Comparison of ENCODE assay signal across 1 cellular context in the genomic region with DNA sequence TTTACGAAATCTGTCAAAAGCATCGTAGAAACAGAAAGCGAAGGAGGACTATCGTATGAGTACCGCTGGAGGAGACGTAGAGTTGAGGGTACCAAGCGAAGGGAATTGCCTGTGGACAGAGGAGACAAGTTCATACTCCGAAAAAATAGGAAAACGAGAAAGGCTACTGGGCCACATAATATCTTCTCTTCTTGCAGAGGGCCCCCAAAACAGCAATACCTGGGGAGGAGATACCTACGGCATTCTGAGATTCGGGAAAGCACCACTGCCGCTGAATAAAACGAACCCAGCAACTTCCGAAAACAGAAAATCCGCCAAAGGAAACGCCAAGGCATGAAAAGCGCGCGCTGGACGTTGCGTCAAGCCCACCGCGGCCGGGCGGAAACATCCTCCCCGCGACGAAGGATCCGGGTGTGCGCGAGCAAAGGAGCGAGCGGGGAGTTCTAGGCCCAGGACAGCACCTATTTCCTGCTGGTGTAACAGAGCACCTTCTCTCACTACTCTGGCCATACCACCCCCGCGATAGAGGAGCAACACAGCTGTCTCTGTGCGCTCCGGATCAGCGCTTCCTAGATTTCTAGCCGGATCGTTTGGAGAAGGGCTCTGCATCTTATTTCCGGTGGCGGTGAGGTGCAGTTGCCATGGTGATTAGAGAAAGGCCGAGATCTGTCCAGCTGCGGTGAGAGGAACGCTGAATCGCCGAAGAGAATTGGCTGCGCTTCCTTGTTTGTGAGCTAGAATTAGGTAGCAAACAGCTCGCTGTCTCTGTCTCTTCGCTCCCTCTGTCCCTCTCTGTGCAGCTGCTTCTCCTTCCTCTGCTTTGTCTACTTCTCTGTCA.
TF ChIP-seq lines count a peak whose summit lies in the region.

Gene EFCAB7, plus strand, starts transcription at position 635 of the 838 bp plus-strand sequence. CDS start 2,048 bp downstream, outside the sequence.
Gene ITGB3BP, minus strand, starts transcription at position 335 of the 838 bp plus-strand sequence. Its CDS starts 92 bp downstream, at position 243.

TF ChIP-seq in K562, 482 proteins besides CTCF, POLR2A, EP300 and RAD21 (continued from another document and continues in another):
- TF ChIP-seq FOXK2 (conservative IDR thresholded peaks at IDR 0.05 in 1 of 2, IDR thresholded peaks at IDR 0.05 in 1 of 2; ENCODE audit: low read depth in 2 of 2) (peak; percentile 71 to 85), NFXL1 (CRISPR knock-in tag; IDR thresholded peaks at IDR 0.05) (no peak), YY1 (IDR thresholded peaks at IDR 0.05; ENCODE audit: borderline replicate concordance in 1 of 3, control insufficient read depth in 1 of 3, extremely low read depth in 1 of 3, insufficient read depth in 3 of 3, insufficient read length in 1 of 3, insufficient replicate concordance in 2 of 3, low read depth in 1 of 3, low read length in 2 of 3) (peak in 2 of 3 experiments; percentile 51 to 60), KLF1 (tag; IDR thresholded peaks at IDR 0.05) (peak; percentile 62; the same call in 1 of the 2 replicates), KLF13 (tag; IDR thresholded peaks at IDR 0.05; ENCODE audit: borderline replicate concordance, low read depth) (peak; percentile 82), CEBPB (tag; IDR thresholded peaks at IDR 0.05) (no peak), TEAD4 (IDR thresholded peaks at IDR 0.05; ENCODE audit: low read length) (no peak), TEAD4 (CRISPR knock-in tag; IDR thresholded peaks at IDR 0.05; ENCODE audit: borderline replicate concordance) (no peak), SMAD1 (IDR thresholded peaks at IDR 0.05; ENCODE audit: low read depth, low read length, partially characterized antibody) (peak; percentile 50), ATF2 (CRISPR knock-in tag; IDR thresholded peaks at IDR 0.05) (no peak), ZNF197 (CRISPR knock-in tag; IDR thresholded peaks at IDR 0.05; ENCODE audit: low read depth) (peak; percentile 80; the same call in 1 of the 2 replicates), E2F1 (CRISPR knock-in tag; IDR thresholded peaks at IDR 0.05) (peak; percentile 99), ZNF24 (IDR thresholded peaks at IDR 0.05) (peak; percentile 59), HNRNPUL1 (IDR thresholded peaks at IDR 0.05; ENCODE audit: low read length) (no peak), MAFF (IDR thresholded peaks at IDR 0.05; ENCODE audit: low read length) (no peak), POLR2H (tag; IDR thresholded peaks at IDR 0.05; ENCODE audit: low read depth) (peak; percentile 79), MYBL2 (IDR thresholded peaks at IDR 0.05; ENCODE audit: low read depth) (peak; percentile 88), MYBL2 (CRISPR knock-in tag; IDR thresholded peaks at IDR 0.05; ENCODE audit: borderline replicate concordance) (no peak), ZBTB9 (CRISPR knock-in tag; IDR thresholded peaks at IDR 0.05) (0 out of 2 replicates have a peak, but pooled peaks have one; percentile 43), PML (IDR thresholded peaks at IDR 0.05; ENCODE audit: low read length) (peak; percentile 75), RFX1 (IDR thresholded peaks at IDR 0.05) (peak; percentile 99), SIX5 (IDR thresholded peaks at IDR 0.05; ENCODE audit: borderline replicate concordance in 1 of 2, insufficient read depth in 1 of 2, low read depth in 1 of 2, low read length in 2 of 2) (peak; percentile 33 to 42; a peak in 3 of 4 replicates), ZBTB2 (IDR thresholded peaks at IDR 0.05) (peak; percentile 94), SMAD2 (IDR thresholded peaks at IDR 0.05; ENCODE audit: low read depth, low read length) (no peak), NCOR1 (IDR thresholded peaks at IDR 0.05) (no peak; the same call in 1 of the 2 replicates), HDAC2 (IDR thresholded peaks at IDR 0.05) (peak; percentile 99), ZEB2 (IDR thresholded peaks at IDR 0.05) (peak; percentile 100), TCF7 (IDR thresholded peaks at IDR 0.05; ENCODE audit: borderline replicate concordance) (no peak), DPF2 (IDR thresholded peaks at IDR 0.05) (peak; percentile 40), KAT8 (IDR thresholded peaks at IDR 0.05; ENCODE audit: low read depth) (peak; percentile 86; the same call in 1 of the 2 replicates), MYC (IDR thresholded peaks at IDR 0.05; ENCODE audit: low read depth, low read length) (peak; percentile 84), MYC (CRISPR knock-in tag; IDR thresholded peaks at IDR 0.05; ENCODE audit: borderline replicate concordance, low read depth) (peak; percentile 94), ZBTB17 (CRISPR knock-in tag; IDR thresholded peaks at IDR 0.05) (peak; percentile 60; the same call in 1 of the 2 replicates), KDM4B (IDR thresholded peaks at IDR 0.05; ENCODE audit: borderline replicate concordance in 2 of 2, low read depth in 1 of 2) (peak in 1 of 2 experiments; percentile 84; a peak in 1 of 4 replicates), HIVEP1 (CRISPR knock-in tag; IDR thresholded peaks at IDR 0.05) (0 out of 2 replicates have a peak, but pooled peaks have one; percentile 44), ELF2 (CRISPR knock-in tag; IDR thresholded peaks at IDR 0.05) (peak; percentile 97), ZNF324 (CRISPR knock-in tag; IDR thresholded peaks at IDR 0.05) (peak; percentile 33; the same call in 1 of the 2 replicates), ESRRB (CRISPR knock-in tag; IDR thresholded peaks at IDR 0.05; ENCODE audit: borderline replicate concordance) (no peak), PTRF (tag; IDR thresholded peaks at IDR 0.05) (no peak), CREM (IDR thresholded peaks at IDR 0.05; ENCODE audit: low read depth) (peak; percentile 88)
- TF ChIP-seq, protein P1, sequence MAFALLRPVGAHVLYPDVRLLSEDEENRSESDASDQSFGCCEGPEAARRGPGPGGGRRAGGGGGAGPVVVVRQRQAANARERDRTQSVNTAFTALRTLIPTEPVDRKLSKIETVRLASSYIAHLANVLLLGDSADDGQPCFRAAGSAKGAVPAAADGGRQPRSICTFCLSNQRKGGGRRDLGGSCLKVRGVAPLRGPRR (CRISPR knock-in tag; IDR thresholded peaks at IDR 0.05) = no peak
- TF ChIP-seq, protein P2, sequence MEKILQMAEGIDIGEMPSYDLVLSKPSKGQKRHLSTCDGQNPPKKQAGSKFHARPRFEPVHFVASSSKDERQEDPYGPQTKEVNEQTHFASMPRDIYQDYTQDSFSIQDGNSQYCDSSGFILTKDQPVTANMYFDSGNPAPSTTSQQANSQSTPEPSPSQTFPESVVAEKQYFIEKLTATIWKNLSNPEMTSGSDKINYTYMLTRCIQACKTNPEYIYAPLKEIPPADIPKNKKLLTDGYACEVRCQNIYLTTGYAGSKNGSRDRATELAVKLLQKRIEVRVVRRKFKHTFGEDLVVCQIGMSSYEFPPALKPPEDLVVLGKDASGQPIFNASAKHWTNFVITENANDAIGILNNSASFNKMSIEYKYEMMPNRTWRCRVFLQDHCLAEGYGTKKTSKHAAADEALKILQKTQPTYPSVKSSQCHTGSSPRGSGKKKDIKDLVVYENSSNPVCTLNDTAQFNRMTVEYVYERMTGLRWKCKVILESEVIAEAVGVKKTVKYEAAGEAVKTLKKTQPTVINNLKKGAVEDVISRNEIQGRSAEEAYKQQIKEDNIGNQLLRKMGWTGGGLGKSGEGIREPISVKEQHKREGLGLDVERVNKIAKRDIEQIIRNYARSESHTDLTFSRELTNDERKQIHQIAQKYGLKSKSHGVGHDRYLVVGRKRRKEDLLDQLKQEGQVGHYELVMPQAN (IDR thresholded peaks at IDR 0.05; ENCODE audit: borderline replicate concordance) = peak; percentile 88; the same call in 1 of the 2 replicates
- TF ChIP-seq, protein P3, sequence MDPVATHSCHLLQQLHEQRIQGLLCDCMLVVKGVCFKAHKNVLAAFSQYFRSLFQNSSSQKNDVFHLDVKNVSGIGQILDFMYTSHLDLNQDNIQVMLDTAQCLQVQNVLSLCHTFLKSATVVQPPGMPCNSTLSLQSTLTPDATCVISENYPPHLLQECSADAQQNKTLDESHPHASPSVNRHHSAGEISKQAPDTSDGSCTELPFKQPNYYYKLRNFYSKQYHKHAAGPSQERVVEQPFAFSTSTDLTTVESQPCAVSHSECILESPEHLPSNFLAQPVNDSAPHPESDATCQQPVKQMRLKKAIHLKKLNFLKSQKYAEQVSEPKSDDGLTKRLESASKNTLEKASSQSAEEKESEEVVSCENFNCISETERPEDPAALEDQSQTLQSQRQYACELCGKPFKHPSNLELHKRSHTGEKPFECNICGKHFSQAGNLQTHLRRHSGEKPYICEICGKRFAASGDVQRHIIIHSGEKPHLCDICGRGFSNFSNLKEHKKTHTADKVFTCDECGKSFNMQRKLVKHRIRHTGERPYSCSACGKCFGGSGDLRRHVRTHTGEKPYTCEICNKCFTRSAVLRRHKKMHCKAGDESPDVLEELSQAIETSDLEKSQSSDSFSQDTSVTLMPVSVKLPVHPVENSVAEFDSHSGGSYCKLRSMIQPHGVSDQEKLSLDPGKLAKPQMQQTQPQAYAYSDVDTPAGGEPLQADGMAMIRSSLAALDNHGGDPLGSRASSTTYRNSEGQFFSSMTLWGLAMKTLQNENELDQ (CRISPR knock-in tag; IDR thresholded peaks at IDR 0.05; ENCODE audit: borderline replicate concordance) = 0 out of 2 replicates have a peak, but pooled peaks have one; percentile 53
- TF ChIP-seq, protein P4, sequence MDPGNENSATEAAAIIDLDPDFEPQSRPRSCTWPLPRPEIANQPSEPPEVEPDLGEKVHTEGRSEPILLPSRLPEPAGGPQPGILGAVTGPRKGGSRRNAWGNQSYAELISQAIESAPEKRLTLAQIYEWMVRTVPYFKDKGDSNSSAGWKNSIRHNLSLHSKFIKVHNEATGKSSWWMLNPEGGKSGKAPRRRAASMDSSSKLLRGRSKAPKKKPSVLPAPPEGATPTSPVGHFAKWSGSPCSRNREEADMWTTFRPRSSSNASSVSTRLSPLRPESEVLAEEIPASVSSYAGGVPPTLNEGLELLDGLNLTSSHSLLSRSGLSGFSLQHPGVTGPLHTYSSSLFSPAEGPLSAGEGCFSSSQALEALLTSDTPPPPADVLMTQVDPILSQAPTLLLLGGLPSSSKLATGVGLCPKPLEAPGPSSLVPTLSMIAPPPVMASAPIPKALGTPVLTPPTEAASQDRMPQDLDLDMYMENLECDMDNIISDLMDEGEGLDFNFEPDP (CRISPR knock-in tag; IDR thresholded peaks at IDR 0.05) = no peak
- TF ChIP-seq, protein P5, sequence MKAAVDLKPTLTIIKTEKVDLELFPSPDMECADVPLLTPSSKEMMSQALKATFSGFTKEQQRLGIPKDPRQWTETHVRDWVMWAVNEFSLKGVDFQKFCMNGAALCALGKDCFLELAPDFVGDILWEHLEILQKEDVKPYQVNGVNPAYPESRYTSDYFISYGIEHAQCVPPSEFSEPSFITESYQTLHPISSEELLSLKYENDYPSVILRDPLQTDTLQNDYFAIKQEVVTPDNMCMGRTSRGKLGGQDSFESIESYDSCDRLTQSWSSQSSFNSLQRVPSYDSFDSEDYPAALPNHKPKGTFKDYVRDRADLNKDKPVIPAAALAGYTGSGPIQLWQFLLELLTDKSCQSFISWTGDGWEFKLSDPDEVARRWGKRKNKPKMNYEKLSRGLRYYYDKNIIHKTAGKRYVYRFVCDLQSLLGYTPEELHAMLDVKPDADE (conservative IDR thresholded peaks at IDR 0.05; ENCODE audit: control insufficient read depth, low read depth, low read length) = 0 out of 2 replicates have a peak, but pooled peaks have one; percentile 63
